Comparison of ENCODE assay signal across 8 cellular contexts in genomic region chr19:13103961-13104847, GRCh38. TPM values are rescaled to one million over a fixed set of nuclear protein-coding genes. Genes with fewer than 3 reads are reported as not detected.
DNase-seq lines count a peak whose midpoint lies in the region; ATAC-seq and TF ChIP-seq lines count a peak whose summit lies in the region.

No MANE protein-coding gene starts in this region.

- H3K4me1 Mint-ChIP-seq in activated naive CD4-positive, alpha-beta T cell treated with anti-CD3 and anti-CD28 coated beads for 36 hours (ENCODE audit: low read depth): peaks cover 33% of the 10 kb centered on the region

- H3K4me3 Mint-ChIP-seq in activated naive CD4-positive, alpha-beta T cell treated with anti-CD3 and anti-CD28 coated beads for 36 hours: peak overlapping the region; percentile 84

- no peak overlapping the region for H3K4me3 ChIP-seq in AG04450 (ENCODE audit: low read depth, low read length)
- H3K4me3 ChIP-seq in Peyer's patch: peak overlapping the region; percentile 31 to 51 (median 35)
- no peak overlapping the region for H3K4me3 ChIP-seq in cardiac muscle cell
- H3K4me3 ChIP-seq in skeletal muscle tissue (ENCODE audit: low read length in 3 of 3): peak overlapping the region in 2 of 3 donors; percentile 23 to 54

- ATAC-seq in GM19468 (IDR thresholded peaks at IDR 0.05; ENCODE audit: extremely low read depth, unreplicated experiment): peak; percentile 29
- ATAC-seq in HG02938 (IDR thresholded peaks at IDR 0.05; ENCODE audit: unreplicated experiment): no peak

- peaks cover 0 to 2% (median 0%) of the 10 kb centered on the region in 3 donors for H3K36me3 ChIP-seq in Peyer's patch
- no peaks in the 10 kb centered on the region for H3K36me3 ChIP-seq in cardiac muscle cell
- H3K36me3 ChIP-seq in skeletal muscle tissue (ENCODE audit: control insufficient read depth in 3 of 3, insufficient read depth in 3 of 3, low read length in 3 of 3): peaks cover 6 to 11% (median 9%) of the 10 kb centered on the region in 3 donors

- peaks cover 12% of the 10 kb centered on the region for H3K36me3 Mint-ChIP-seq in activated naive CD4-positive, alpha-beta T cell treated with anti-CD3 and anti-CD28 coated beads for 36 hours (ENCODE audit: low read depth)

- DNase-seq in AG04450 (ENCODE audit: low read depth, low spot score) (no peak), Peyer's patch (peak; percentile 67 to 95 (median 94)), cardiac muscle cell (ENCODE audit: low read depth in 1 of 2, low spot score in 1 of 2) (peak in 1 of 2 donors; percentile 28), DMS153 treated with DMSO at 0.1 percent for 48 hours (lab: John Stamatoyannopoulos, UW; ENCODE audit: unreplicated experiment) (no peak)
- DNase-seq in activated naive CD4-positive, alpha-beta T cell treated with anti-CD3 and anti-CD28 coated beads for 36 hours: peak; percentile 72

- no peak overlapping the region for H3K27ac ChIP-seq in AG04450 (ENCODE audit: low read depth, low read length)
- peak overlapping the region; percentile 65 to 92 (median 73) for H3K27ac ChIP-seq in Peyer's patch
- no peak overlapping the region for H3K27ac ChIP-seq in cardiac muscle cell
- peak overlapping the region; percentile 47 for H3K27ac ChIP-seq in skeletal muscle tissue (ENCODE audit: low read depth, low read length)

- H3K27me3 ChIP-seq in AG04450 (ENCODE audit: control insufficient read depth, insufficient read depth, low read length): no peaks in the 10 kb centered on the region
- H3K27me3 ChIP-seq in Peyer's patch: no peaks in the 10 kb centered on the region
- peaks cover 27% of the 10 kb centered on the region for H3K27me3 ChIP-seq in cardiac muscle cell
- H3K27me3 ChIP-seq in skeletal muscle tissue (ENCODE audit: control insufficient read depth in 3 of 3, insufficient read depth in 3 of 3, low read length in 3 of 3): no peaks in the 10 kb centered on the region

- POLR2A ChIA-PET in AG04450 (lab: Yijun Ruan, JAX): no interaction called here

- intact Hi-C loops in activated naive CD4-positive, alpha-beta T cell treated with anti-CD3 and anti-CD28 coated beads for 36 hours (cut with micrococcal nuclease): loop anchor here (1.0 to 5.0 kb wide), 2 partner anchors 12 to 322 kb away; partner anchors contain the start of gene TRMT1

- H3K9ac ChIP-seq in skeletal muscle tissue (ENCODE audit: low read depth in 1 of 3, low read length in 3 of 3): peak overlapping the region in 2 of 3 donors; percentile 7 to 40

- CTCF ChIA-PET in AG04450 (lab: Charles Lee): interaction anchor here (1.0 to 2.1 kb wide), 4 partner anchors 13 to 139 kb away, joined by 4 to 12 read pairs (median 8); no protein-coding TSS in a partner anchor
- CTCF ChIA-PET in activated naive CD4-positive, alpha-beta T cell treated with anti-CD3 and anti-CD28 coated beads for 36 hours (lab: Charles Lee): interaction anchor here (0.7 to 3.4 kb wide), 13 partner anchors 9 to 544 kb away, joined by 3 to 25 read pairs (median 5); partner anchors contain the start of genes IER2, NACC1 and STX10

- peaks cover 3 to 40% (median 22%) of the 10 kb centered on the region in 4 donors for H3K4me1 ChIP-seq in Peyer's patch
- H3K4me1 ChIP-seq in cardiac muscle cell (ENCODE audit: low read depth): peaks cover 7% of the 10 kb centered on the region
- peaks cover 23 to 28% (median 24%) of the 10 kb centered on the region in 3 donors for H3K4me1 ChIP-seq in skeletal muscle tissue (ENCODE audit: control insufficient read depth in 3 of 3, insufficient read depth in 3 of 3, low read length in 3 of 3)

- no peaks in the 10 kb centered on the region for H3K9me3 Mint-ChIP-seq in activated naive CD4-positive, alpha-beta T cell treated with anti-CD3 and anti-CD28 coated beads for 36 hours

- H3K9me3 ChIP-seq in AG04450 (ENCODE audit: control insufficient read depth, insufficient read depth, low read length): peaks cover 2% of the 10 kb centered on the region; the same call in 1 of the 2 replicates
- no peaks in the 10 kb centered on the region for H3K9me3 ChIP-seq in Peyer's patch
- H3K9me3 ChIP-seq in cardiac muscle cell (ENCODE audit: low read depth): no peaks in the 10 kb centered on the region
- no peaks in the 10 kb centered on the region for H3K9me3 ChIP-seq in skeletal muscle tissue (ENCODE audit: control insufficient read depth in 3 of 3, low read length in 3 of 3)

- peak; percentile 67 for TF ChIP-seq CTCF in AG04450 (IDR thresholded peaks at IDR 0.05; ENCODE audit: low read depth, low read length)
- TF ChIP-seq CTCF in Peyer's patch (IDR thresholded peaks at IDR 0.05): peak; percentile 47 to 99 (median 70)
- peak; percentile 71 for TF ChIP-seq CTCF in cardiac muscle cell (IDR thresholded peaks at IDR 0.05; ENCODE audit: low read depth, low read length)

- no peak for TF ChIP-seq POLR2A in Peyer's patch (IDR thresholded peaks at IDR 0.05)

- H3K27me3 Mint-ChIP-seq in activated naive CD4-positive, alpha-beta T cell treated with anti-CD3 and anti-CD28 coated beads for 36 hours (ENCODE audit: low read depth): no peaks in the 10 kb centered on the region

- peak overlapping the region; percentile 91 for H3K27ac Mint-ChIP-seq in activated naive CD4-positive, alpha-beta T cell treated with anti-CD3 and anti-CD28 coated beads for 36 hours

RNA-seq across cellular contexts. Expression of gene LYL1, which starts 1.5 kb away (rescaled TPM):
- polyA plus RNA-seq in AG04450 (2011; rRNA removed) (0.11 and 0.29 TPM in 2 replicates), cardiac muscle cell (4.3 and 4.6 TPM in 2 replicates)
- 0.14 and 0.17 TPM in 2 replicates for polyA minus RNA-seq in AG04450 (2011; rRNA and poly(A)+ RNA removed)
- total RNA-seq in Peyer's patch (10 to 100 TPM in 1 of 4 donors, 1 to 10 TPM in 3; 1.2 to 21.5 (median 4.9) TPM), cardiac muscle cell (5.6 and 6.3 TPM in 2 replicates), skeletal muscle tissue (13.6 TPM)
- total RNA-seq in activated naive CD4-positive, alpha-beta T cell treated with anti-CD3 and anti-CD28 coated beads for 36 hours: 1 to 10 TPM; 1.8 to 2.2 TPM

RNA-seq across cellular contexts. Expression of gene TRMT1, which starts 12.3 kb away (rescaled TPM):
- polyA plus RNA-seq in AG04450 (2011; rRNA removed): 17.3 and 21.0 TPM in 2 replicates
- 15.6 and 24.6 TPM in 2 replicates for polyA minus RNA-seq in AG04450 (2011; rRNA and poly(A)+ RNA removed)
- 10 to 100 TPM; 27.1 to 71.8 (median 28.3) TPM for total RNA-seq in Peyer's patch
- 10 to 100 TPM; 55.8 to 59.6 TPM for total RNA-seq in activated naive CD4-positive, alpha-beta T cell treated with anti-CD3 and anti-CD28 coated beads for 36 hours
- total RNA-seq in cardiac muscle cell: 45.9 and 48.5 TPM in 2 replicates
- polyA plus RNA-seq in cardiac muscle cell: 37.7 and 56.0 TPM in 2 replicates
- total RNA-seq in skeletal muscle tissue: 13.0 TPM

RNA-seq across cellular contexts. Expression of gene NACC1, which starts 13.9 kb away (rescaled TPM):
- polyA plus RNA-seq in AG04450 (2011; rRNA removed) (43.4 and 76.4 TPM in 2 replicates), cardiac muscle cell (9.8 and 13.3 TPM in 2 replicates)
- 38.2 and 51.8 TPM in 2 replicates for polyA minus RNA-seq in AG04450 (2011; rRNA and poly(A)+ RNA removed)
- total RNA-seq in Peyer's patch (10 to 100 TPM; 21.5 to 48.0 (median 37.1) TPM), cardiac muscle cell (75.1 and 93.7 TPM in 2 replicates), skeletal muscle tissue (10.4 TPM)
- total RNA-seq in activated naive CD4-positive, alpha-beta T cell treated with anti-CD3 and anti-CD28 coated beads for 36 hours: 10 to 100 TPM; 41.3 to 45.0 TPM

RNA-seq across cellular contexts. Expression of gene STX10, which starts 46.0 kb away (rescaled TPM):
- 47.9 and 57.6 TPM in 2 replicates for polyA plus RNA-seq in AG04450 (2011; rRNA removed)
- polyA minus RNA-seq in AG04450 (2011; rRNA and poly(A)+ RNA removed): 56.7 and 83.9 TPM in 2 replicates
- total RNA-seq in Peyer's patch: 100 to 1,000 TPM in 2 of 4 donors, 10 to 100 TPM in 2; 78.1 to 199 (median 107) TPM
- total RNA-seq in activated naive CD4-positive, alpha-beta T cell treated with anti-CD3 and anti-CD28 coated beads for 36 hours: 10 to 100 TPM; 48.3 to 48.9 TPM
- total RNA-seq in cardiac muscle cell: 95.5 and 110 TPM in 2 replicates
- 65.2 and 71.1 TPM in 2 replicates for polyA plus RNA-seq in cardiac muscle cell
- 24.5 TPM for total RNA-seq in skeletal muscle tissue

RNA-seq across cellular contexts. Expression of gene IER2, which starts 46.0 kb away (rescaled TPM):
- polyA plus RNA-seq in AG04450 (2011; rRNA removed) (15.3 and 21.3 TPM in 2 replicates), cardiac muscle cell (77.6 and 88.9 TPM in 2 replicates)
- 8.1 and 10.7 TPM in 2 replicates for polyA minus RNA-seq in AG04450 (2011; rRNA and poly(A)+ RNA removed)
- total RNA-seq in Peyer's patch (100 to 1,000 TPM in 1 of 4 donors, 10 to 100 TPM in 3; 72.2 to 229 (median 85.6) TPM), cardiac muscle cell (60.3 and 110 TPM in 2 replicates), skeletal muscle tissue (23.5 TPM)
- 100 to 1,000 TPM; 120 to 123 TPM for total RNA-seq in activated naive CD4-positive, alpha-beta T cell treated with anti-CD3 and anti-CD28 coated beads for 36 hours

Comparison
In these comparisons a context has a peak if more than half of its experiments do, and no peak if none do; other contexts are left out.
1. DNase-seq: peak in Peyer's patch (3 of 3) and activated naive CD4-positive, alpha-beta T cell treated with anti-CD3 and anti-CD28 coated beads for 36 hours (single experiment); none in AG04450 (single experiment) and DMS153 treated with DMSO at 0.1 percent for 48 hours (single experiment).
2. H3K27ac ChIP-seq: peak in Peyer's patch (4 of 4) and skeletal muscle tissue (single experiment); none in AG04450 (single experiment) and cardiac muscle cell (single experiment).
3. H3K4me3 ChIP-seq: peak in Peyer's patch (4 of 4) and skeletal muscle tissue (2 of 3); none in AG04450 (single experiment) and cardiac muscle cell (single experiment).
4. Peak in every context shown above with its lines, with median percentiles within 50 percentile points of each other: CTCF ChIP-seq.